ENCODE assay signal across 17 cellular contexts in genomic region chr13:23985060-23985459, GRCh38.
DNase-seq lines count a peak whose midpoint lies in the region; ATAC-seq and TF ChIP-seq lines count a peak whose summit lies in the region.
"Had no signal": no experiment of that assay in that cellular context is flagged by ENCODE, and none has a peak within 500 bp of the region (broad histone marks: within the 10 kb centered on the region; RNA-seq: fewer than 3 reads in every experiment).

No MANE protein-coding gene starts in this region.

- no peak overlapping the region for H3K23ac ChIP-seq in IMR-90 (ENCODE audit: low read depth, low read length)

- no peaks in the 10 kb centered on the region for H3K79me1 ChIP-seq in IMR-90 (ENCODE audit: low read depth in 1 of 2, low read length in 2 of 2)

- no peak overlapping the region; the same call in 1 of the 2 replicates for H4K91ac ChIP-seq in IMR-90 (ENCODE audit: insufficient read depth, low read depth, low read length)

- H3K9me3 Mint-ChIP-seq in brain (peaks cover 0 to 3% (median 0%) of the 10 kb centered on the region in 5 experiments), glutamatergic neuron (ENCODE audit: unreplicated experiment) (peaks cover 2% of the 10 kb centered on the region), neural progenitor cell (peaks cover 3% of the 10 kb centered on the region)
- H3K9me3 Mint-ChIP-seq: CD4-positive, alpha-beta memory T cell had no signal

- H3K79me2 ChIP-seq in neural progenitor cell (ENCODE audit: low read depth) = no peaks in the 10 kb centered on the region

- H2BK20ac ChIP-seq in IMR-90 (ENCODE audit: low read depth, low read length) = no peak overlapping the region

- no peak for TF ChIP-seq EP300 in ovary (IDR thresholded peaks at IDR 0.05)

- no peak overlapping the region for H2BK5ac ChIP-seq in IMR-90 (ENCODE audit: low read depth, low read length, poor library complexity, severe bottlenecking)

- dilution Hi-C loops in IMR-90 (cut with HindIII; ENCODE audit: low sequenced_read_pairs, unreplicated experiment) = no loop called here

- no peak overlapping the region for H2AK9ac ChIP-seq in IMR-90 (replicated peaks; ENCODE audit: low read depth, low read length, poor library complexity)

- in situ Hi-C loops in IMR-90 (cut with MboI; ENCODE audit: low sequenced_read_pairs) = no loop called here

- H3K27ac Mint-ChIP-seq in brain (peak overlapping the region in 4 of 5 experiments; percentile 60 to 92 (median 76)), glutamatergic neuron (ENCODE audit: unreplicated experiment) (peak overlapping the region; percentile 88), neural progenitor cell (peak overlapping the region; percentile 2)
- H3K27ac Mint-ChIP-seq: B cell, IgD-negative memory B cell had no signal

- H3K27ac ChIP-seq in IMR-90 (ENCODE audit: insufficient read depth, low read length) (no peak overlapping the region), neural progenitor cell (no peak overlapping the region), ovary (no peak overlapping the region)
- H3K27ac ChIP-seq: SK-N-MC had no signal

- H3K27me3 ChIP-seq in IMR-90 (ENCODE audit: control insufficient read depth, insufficient read depth, low read length) (no peaks in the 10 kb centered on the region), neural progenitor cell (no peaks in the 10 kb centered on the region), ovary (no peaks in the 10 kb centered on the region)

- no peak overlapping the region for H3K4me2 ChIP-seq in IMR-90 (ENCODE audit: low read depth, low read length)
- no peak overlapping the region for H3K4me2 ChIP-seq in neural progenitor cell

- intact Hi-C loops in IMR-90 (cut with micrococcal nuclease) (no loop called here), ovary (cut with DNase I) (no loop called here)

- H3K4ac ChIP-seq in IMR-90 (ENCODE audit: low read depth, low read length) = 0 out of 2 replicates have a peak overlapping the region, but pooled peaks have one; percentile 31

- H3K36me3 Mint-ChIP-seq in brain = no peaks in the 10 kb centered on the region
- no peaks in the 10 kb centered on the region for H3K36me3 Mint-ChIP-seq in glutamatergic neuron (ENCODE audit: unreplicated experiment)
- H3K36me3 Mint-ChIP-seq in neural progenitor cell = peaks cover 45% of the 10 kb centered on the region

- no peak for TF ChIP-seq POLR2A in IMR-90 (IDR thresholded peaks at IDR 0.05; ENCODE audit: low read depth, low read length)
- no peak for TF ChIP-seq POLR2A in ovary (IDR thresholded peaks at IDR 0.05)

- H2AK5ac ChIP-seq in IMR-90 (ENCODE audit: low read depth, low read length) = no peak overlapping the region; the same call in 1 of the 2 replicates

- H3K56ac ChIP-seq in IMR-90 (ENCODE audit: extremely low read depth, insufficient read depth, low read length) = no peak overlapping the region

- no peak overlapping the region for H4K5ac ChIP-seq in IMR-90 (ENCODE audit: low read depth, low read length)

- H3K4me1 ChIP-seq in IMR-90 (ENCODE audit: control insufficient read depth, insufficient read depth, low read length) (peaks cover 8% of the 10 kb centered on the region), neural progenitor cell (peaks cover 10% of the 10 kb centered on the region), ovary (ENCODE audit: insufficient read depth) (no peaks in the 10 kb centered on the region)
- H3K4me1 ChIP-seq: HAP-1 had no signal

- H2AFZ ChIP-seq in IMR-90 (replicated peaks; ENCODE audit: low read length, poor library complexity) = no peak overlapping the region
- H2AFZ ChIP-seq in neural progenitor cell (replicated peaks) = no peak overlapping the region

- TF ChIP-seq CTCF in IMR-90 (conservative IDR thresholded peaks at IDR 0.05; ENCODE audit: low read depth, low read length) = no peak
- no peak for TF ChIP-seq CTCF in brain (conservative IDR thresholded peaks at IDR 0.05)
- TF ChIP-seq CTCF in glutamatergic neuron (IDR thresholded peaks at IDR 0.05; ENCODE audit: partially characterized antibody, unreplicated experiment) = no peak
- no peak for TF ChIP-seq CTCF in neural progenitor cell (IDR thresholded peaks at IDR 0.05)
- no peak for TF ChIP-seq CTCF in ovary (IDR thresholded peaks at IDR 0.05)

- DNase-seq in IMR-90 (no peak), glutamatergic neuron (no peak), neural progenitor cell (ENCODE audit: low spot score) (no peak), ovary (no peak)
- DNase-seq: CD4-positive, alpha-beta memory T cell; MV-4-11; NCI-H1436; NCI-H2081; NCI-H226 had no signal

- peaks cover 5% of the 10 kb centered on the region for H3F3A ChIP-seq in neural progenitor cell (ENCODE audit: low read depth)

- peaks cover 83% of the 10 kb centered on the region for H3K4me1 Mint-ChIP-seq in brain
- H3K4me1 Mint-ChIP-seq in glutamatergic neuron (ENCODE audit: low read depth, unreplicated experiment) = peaks cover 39% of the 10 kb centered on the region
- peaks cover 56% of the 10 kb centered on the region for H3K4me1 Mint-ChIP-seq in neural progenitor cell

- peak overlapping the region; percentile 62; the same call in 1 of the 3 replicates for H2BK15ac ChIP-seq in IMR-90 (ENCODE audit: low read depth, low read length)

- H3K9me3 ChIP-seq in IMR-90 (ENCODE audit: control insufficient read depth, insufficient read depth, low read length) (no peaks in the 10 kb centered on the region), neural progenitor cell (ENCODE audit: low read depth) (no peaks in the 10 kb centered on the region), ovary (no peaks in the 10 kb centered on the region)
- H3K9me3 ChIP-seq: HAP-1 had no signal

- H3K18ac ChIP-seq in IMR-90 (ENCODE audit: low read depth, low read length) = no peak overlapping the region

- H3K4me3 ChIP-seq in IMR-90 (ENCODE audit: insufficient read depth, low read depth, low read length) (no peak overlapping the region), neural progenitor cell (no peak overlapping the region), ovary (no peak overlapping the region)
- H3K4me3 ChIP-seq: HAP-1, SK-N-MC had no signal

- TF ChIP-seq RAD21 in IMR-90 (IDR thresholded peaks at IDR 0.05; ENCODE audit: low read length) = no peak

- H3K14ac ChIP-seq in IMR-90 (replicated peaks; ENCODE audit: low read depth, low read length) = no peak overlapping the region

- peaks cover 4% of the 10 kb centered on the region; the same call in 1 of the 2 replicates for H3K9me1 ChIP-seq in IMR-90 (ENCODE audit: insufficient read depth, low read length)

- no peak overlapping the region for H4K8ac ChIP-seq in IMR-90 (ENCODE audit: low read depth in 2 of 2, low read length in 2 of 2)

- no TSS peak for BruUV-seq in IMR-90 (replicated peaks; lab: Mats Ljungman, UMichigan)

- 0 out of 2 replicates have a peak overlapping the region, but pooled peaks have one; percentile 54 for H2BK120ac ChIP-seq in IMR-90 (ENCODE audit: low read depth, low read length)

- peak overlapping the region in 2 of 5 experiments; percentile 3 to 78 for H3K4me3 Mint-ChIP-seq in brain
- H3K4me3 Mint-ChIP-seq in glutamatergic neuron (ENCODE audit: unreplicated experiment) = peak overlapping the region; percentile 76
- no peak overlapping the region for H3K4me3 Mint-ChIP-seq in neural progenitor cell
- H3K4me3 Mint-ChIP-seq: B cell; CD4-positive, alpha-beta memory T cell; IgD-negative memory B cell had no signal

- POLR2A ChIA-PET in IMR-90 (lab: Charles Lee; ENCODE audit: unreplicated experiment) = no interaction called here

- CTCF ChIA-PET in IMR-90 (lab: Yijun Ruan, JAX) = no interaction called here

- H4K20me1 ChIP-seq in IMR-90 (ENCODE audit: insufficient read depth, low read length) = no peaks in the 10 kb centered on the region
- no peaks in the 10 kb centered on the region for H4K20me1 ChIP-seq in neural progenitor cell (ENCODE audit: low read depth)

- H3K9ac ChIP-seq in IMR-90 (ENCODE audit: low read depth, low read length) (no peak overlapping the region), neural progenitor cell (no peak overlapping the region)

- ATAC-seq in IMR-90 (ENCODE audit: low read depth) (no peak), GM18867 (IDR thresholded peaks at IDR 0.05; ENCODE audit: unreplicated experiment) (no peak), HG02759 (IDR thresholded peaks at IDR 0.05; ENCODE audit: unreplicated experiment) (no peak)
- ATAC-seq: Right ventricle myocardium inferior had no signal

- WGBS in IMR-90 (ENCODE audit: extremely low coverage in 2 of 2, insufficient read length in 1 of 2), 2 experiments = 100% methylated on average over 2 of the region's 7 CpGs; no CpG with 5 or more reads in 1 of the 2 experiments
- 93 to 96% (median 94%) methylated on average over 7 of the region's 7 CpGs for WGBS in ovary, 3 donors

- H3K27me3 Mint-ChIP-seq in brain = peaks cover 5% of the 10 kb centered on the region
- H3K27me3 Mint-ChIP-seq in glutamatergic neuron (ENCODE audit: unreplicated experiment) = peaks cover 1% of the 10 kb centered on the region
- peaks cover under 1% of the 10 kb centered on the region for H3K27me3 Mint-ChIP-seq in neural progenitor cell (ENCODE audit: insufficient read depth, low read depth)

- H3K36me3 ChIP-seq in IMR-90 (ENCODE audit: control insufficient read depth, insufficient read depth, low read length) (no peaks in the 10 kb centered on the region), neural progenitor cell (no peaks in the 10 kb centered on the region), ovary (no peaks in the 10 kb centered on the region)
- H3K36me3 ChIP-seq: HAP-1 had no signal

TF ChIP-seq in IMR-90, 13 proteins besides CTCF, POLR2A, EP300 and RAD21:
- TF ChIP-seq RCOR1 (IDR thresholded peaks at IDR 0.05; ENCODE audit: insufficient replicate concordance, low read length) = no peak
- no peak for TF ChIP-seq FOS (IDR thresholded peaks at IDR 0.05; ENCODE audit: low read depth, low read length)

Comparison
In these comparisons a context has a peak if more than half of its experiments do, and no peak if none do; other contexts are left out.
1. H3K27ac Mint-ChIP-seq: peak in every context shown above with its lines; median percentile 88 in glutamatergic neuron; 76 in brain; 2 in neural progenitor cell.